20 cellular contexts compared by ENCODE assay signal in the genomic region with DNA sequence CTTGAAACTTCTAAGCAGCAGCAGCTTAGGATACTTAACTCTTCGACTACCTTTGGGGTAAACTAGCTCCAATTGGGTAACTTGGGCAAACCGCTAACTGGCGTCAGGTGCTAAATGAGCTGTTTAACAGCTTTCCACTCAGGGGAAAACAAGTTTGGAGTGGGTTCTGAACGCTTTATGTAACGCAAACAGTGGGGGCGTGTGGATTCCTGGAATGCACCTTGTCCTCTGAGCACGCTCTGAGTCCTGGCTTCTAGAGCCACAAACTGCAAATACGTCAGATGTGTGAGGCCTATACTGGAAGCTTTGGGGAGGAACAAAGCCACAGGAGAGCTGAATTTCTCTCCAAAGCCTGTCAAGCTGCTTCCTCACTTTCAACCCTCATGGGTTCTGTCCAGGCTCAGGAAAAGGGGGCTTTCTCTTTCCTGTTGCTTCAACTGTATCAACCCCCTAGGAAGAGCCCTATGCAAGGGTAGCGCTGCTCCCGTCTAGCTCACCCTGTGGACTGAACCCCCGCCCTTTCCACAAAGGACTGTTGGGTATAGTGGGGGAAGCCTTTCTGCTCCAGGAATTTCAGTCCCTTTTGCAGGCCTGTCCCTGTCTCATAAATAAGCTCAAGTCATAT. TPM values are rescaled to one million over a fixed set of nuclear protein-coding genes. Genes with fewer than 3 reads are reported as not detected.
A peak's percentile ranks its signal among the peaks of the same experiment; 100 is the strongest.
DNase-seq lines count a peak whose midpoint lies in the region; ATAC-seq and TF ChIP-seq lines count a peak whose summit lies in the region.
"Had no signal": no experiment of that assay in that cellular context is flagged by ENCODE, and none has a peak within 500 bp of the region (broad histone marks: within the 10 kb centered on the region; RNA-seq: fewer than 3 reads in every experiment).

No MANE protein-coding gene starts in this region.

- no peaks in the 10 kb centered on the region for H3K27me3 Mint-ChIP-seq in activated CD8-positive, alpha-beta T cell treated with anti-CD3 and anti-CD28 coated beads, Interleukin-2, amount 10 ng/mL, durations not matched to agents 7 days and 5 days (ENCODE audit: low read depth)
- peaks cover 17% of the 10 kb centered on the region for H3K27me3 Mint-ChIP-seq in endothelial cell (ENCODE audit: unreplicated experiment)
- H3K27me3 Mint-ChIP-seq: activated CD8-positive, alpha-beta T cell treated with anti-CD3 and anti-CD28 coated beads for 36 hours; stimulated activated naive CD8-positive, alpha-beta T cell treated with anti-CD3 and anti-CD28 coated beads, Interleukin-15, Interleukin-2, amounts not matched to agents 100 ng/mL and 50 ng/mL, for 24 hours had no signal

- peaks cover 58% of the 10 kb centered on the region for H3K4me1 Mint-ChIP-seq in activated CD8-positive, alpha-beta T cell treated with anti-CD3 and anti-CD28 coated beads, Interleukin-2, amount 10 ng/mL, durations not matched to agents 7 days and 5 days (ENCODE audit: low read depth)
- peaks cover 33% of the 10 kb centered on the region for H3K4me1 Mint-ChIP-seq in endothelial cell (ENCODE audit: unreplicated experiment)

- H3K4me2 ChIP-seq in BLaER1 treated with 17β-estradiol and CSF1 and Interleukin-3, amounts not matched to agents 10 nM and 100 nM: peak overlapping the region; percentile 24 to 98 (median 92)
- H3K4me2 ChIP-seq in neuronal stem cell (ENCODE audit: insufficient read depth, low read length, poor library complexity, severe bottlenecking): no peak overlapping the region

- H3K4ac ChIP-seq in neuronal stem cell (ENCODE audit: low read length): no peak overlapping the region

- H3K27ac Mint-ChIP-seq in activated CD8-positive, alpha-beta T cell treated with anti-CD3 and anti-CD28 coated beads, Interleukin-2, amount 10 ng/mL, durations not matched to agents 7 days and 5 days: no peak overlapping the region
- no peak overlapping the region for H3K27ac Mint-ChIP-seq in endothelial cell (ENCODE audit: unreplicated experiment)
- H3K27ac Mint-ChIP-seq: activated CD8-positive, alpha-beta T cell treated with anti-CD3 and anti-CD28 coated beads for 36 hours; stimulated activated naive CD8-positive, alpha-beta T cell treated with anti-CD3 and anti-CD28 coated beads, Interleukin-15, Interleukin-2, amounts not matched to agents 100 ng/mL and 50 ng/mL, for 24 hours had no signal

- H3K4me3 Mint-ChIP-seq in activated CD8-positive, alpha-beta T cell treated with anti-CD3 and anti-CD28 coated beads, Interleukin-2, amount 10 ng/mL, durations not matched to agents 7 days and 5 days: no peak overlapping the region
- H3K4me3 Mint-ChIP-seq in endothelial cell (ENCODE audit: unreplicated experiment): no peak overlapping the region
- H3K4me3 Mint-ChIP-seq: activated CD8-positive, alpha-beta T cell treated with anti-CD3 and anti-CD28 coated beads for 36 hours; CD14-positive monocyte; stimulated activated naive CD8-positive, alpha-beta T cell treated with anti-CD3 and anti-CD28 coated beads, Interleukin-15, Interleukin-2, amounts not matched to agents 100 ng/mL and 50 ng/mL, for 24 hours had no signal

- no CpG with 5 or more reads among the region's 11 CpGs for WGBS in neuronal stem cell (ENCODE audit: extremely low coverage in 2 of 2, insufficient read length in 2 of 2, insufficient replicate concordance in 1 of 2), 2 donors

- peak overlapping the region in 7 of 11 experiments; percentile 7 to 49 (median 39); a peak in 13 of 22 replicates for H3K27ac ChIP-seq in BLaER1 treated with 17β-estradiol and CSF1 and Interleukin-3, amounts not matched to agents 10 nM and 100 nM
- H3K27ac ChIP-seq in neuronal stem cell (replicated peaks; ENCODE audit: low read length): no peak overlapping the region

- H2BK5ac ChIP-seq in neuronal stem cell (ENCODE audit: low read length): no peak overlapping the region

- peak overlapping the region; percentile 62 for H2AFZ ChIP-seq in neuronal stem cell (ENCODE audit: low read length)

- peaks cover 0 to 9% (median 2%) of the 10 kb centered on the region in 11 experiments; a peak in 12 of 22 replicates for H3K9me3 ChIP-seq in BLaER1 treated with 17β-estradiol and CSF1 and Interleukin-3, amounts not matched to agents 10 nM and 100 nM (replicated peaks in 1 of 11)
- no peaks in the 10 kb centered on the region for H3K9me3 ChIP-seq in neuronal stem cell (replicated peaks in 1 of 2; ENCODE audit: control insufficient read depth in 2 of 2, insufficient read depth in 1 of 2, low read depth in 1 of 2, low read length in 2 of 2)
- H3K9me3 ChIP-seq: HAP-1 had no signal

- H3K36me3 ChIP-seq in BLaER1 treated with 17β-estradiol and CSF1 and Interleukin-3, amounts not matched to agents 10 nM and 100 nM: no peaks in the 10 kb centered on the region
- no peaks in the 10 kb centered on the region for H3K36me3 ChIP-seq in neuronal stem cell (replicated peaks in 1 of 2; ENCODE audit: control insufficient read depth in 2 of 2, insufficient read depth in 2 of 2, low read length in 2 of 2)

- H3K4me3 ChIP-seq in BLaER1 treated with 17β-estradiol and CSF1 and Interleukin-3, amounts not matched to agents 10 nM and 100 nM: no peak overlapping the region
- H3K4me3 ChIP-seq in Jurkat, Clone E6-1 (ENCODE audit: low read length): peak overlapping the region; percentile 25
- no peak overlapping the region for H3K4me3 ChIP-seq in neuronal stem cell (ENCODE audit: low read length in 2 of 2)
- H3K4me3 ChIP-seq: HAP-1 had no signal

- H3K27me3 ChIP-seq in BLaER1 treated with 17β-estradiol and CSF1 and Interleukin-3, amounts not matched to agents 10 nM and 100 nM: no peaks in the 10 kb centered on the region
- no peaks in the 10 kb centered on the region for H3K27me3 ChIP-seq in neuronal stem cell (ENCODE audit: control insufficient read depth in 3 of 3, insufficient read depth in 3 of 3, low read depth in 1 of 3, low read length in 3 of 3)

- H4K91ac ChIP-seq in neuronal stem cell (ENCODE audit: low read depth, low read length, poor library complexity): no peak overlapping the region

- ATAC-seq in activated CD8-positive, alpha-beta T cell treated with anti-CD3 and anti-CD28 coated beads, Interleukin-2, amount 10 ng/mL, durations not matched to agents 7 days and 5 days: no peak
- ATAC-seq in GM21367 (IDR thresholded peaks at IDR 0.05; ENCODE audit: unreplicated experiment): no peak
- ATAC-seq: activated CD8-positive, alpha-beta T cell treated with anti-CD3 and anti-CD28 coated beads for 36 hours had no signal

- POLR2A ChIA-PET in activated CD8-positive, alpha-beta T cell treated with anti-CD3 and anti-CD28 coated beads, Interleukin-2, amount 10 ng/mL, durations not matched to agents 7 days and 5 days (lab: Charles Lee): interaction anchor here (1.1 to 1.3 kb wide), 2 partner anchors 9 to 12 kb away, joined by 3 read pairs; no protein-coding TSS in a partner anchor

- no peak overlapping the region for H2BK120ac ChIP-seq in neuronal stem cell (ENCODE audit: low read depth, low read length)

- H4K8ac ChIP-seq in neuronal stem cell (ENCODE audit: low read depth, low read length): no peak overlapping the region

- H3K9ac ChIP-seq in BLaER1 treated with 17β-estradiol and CSF1 and Interleukin-3, amounts not matched to agents 10 nM and 100 nM: peak overlapping the region in 7 of 11 experiments; percentile 11 to 37 (median 24); a peak in 8 of 22 replicates
- no peak overlapping the region for H3K9ac ChIP-seq in neuronal stem cell (ENCODE audit: low read depth, low read length, poor library complexity)

- peaks cover 61 to 85% (median 81%) of the 10 kb centered on the region in 10 experiments for H3K4me1 ChIP-seq in BLaER1 treated with 17β-estradiol and CSF1 and Interleukin-3, amounts not matched to agents 10 nM and 100 nM
- peaks cover 15 to 19% of the 10 kb centered on the region in 2 donors for H3K4me1 ChIP-seq in neuronal stem cell (ENCODE audit: control insufficient read depth in 2 of 2, insufficient read depth in 1 of 2, low read depth in 1 of 2, low read length in 2 of 2)

- no peak overlapping the region for H3K14ac ChIP-seq in neuronal stem cell (ENCODE audit: low read length)

- H2BK12ac ChIP-seq in neuronal stem cell (ENCODE audit: low read length): no peak overlapping the region

- TF ChIP-seq CTCF in endothelial cell (IDR thresholded peaks at IDR 0.05; ENCODE audit: unreplicated experiment): no peak

- no peaks in the 10 kb centered on the region for H3K9me3 Mint-ChIP-seq in activated CD8-positive, alpha-beta T cell treated with anti-CD3 and anti-CD28 coated beads, Interleukin-2, amount 10 ng/mL, durations not matched to agents 7 days and 5 days (ENCODE audit: insufficient read depth)
- no peaks in the 10 kb centered on the region for H3K9me3 Mint-ChIP-seq in endothelial cell (ENCODE audit: unreplicated experiment)
- H3K9me3 Mint-ChIP-seq: activated CD8-positive, alpha-beta T cell treated with anti-CD3 and anti-CD28 coated beads for 36 hours; CD14-positive monocyte; IgD-negative memory B cell; stimulated activated naive CD8-positive, alpha-beta T cell treated with anti-CD3 and anti-CD28 coated beads, Interleukin-15, Interleukin-2, amounts not matched to agents 100 ng/mL and 50 ng/mL, for 24 hours had no signal

- H2AK5ac ChIP-seq in neuronal stem cell (ENCODE audit: low read depth, low read length): no peak overlapping the region

- no peaks in the 10 kb centered on the region for H3K79me1 ChIP-seq in neuronal stem cell (ENCODE audit: low read depth, low read length)

- H4K20me1 ChIP-seq in BLaER1 treated with 17β-estradiol and CSF1 and Interleukin-3, amounts not matched to agents 10 nM and 100 nM: peaks cover 0 to 3% (median 2%) of the 10 kb centered on the region in 11 experiments; a peak in 15 of 22 replicates

- peaks cover 4% of the 10 kb centered on the region for H3K36me3 Mint-ChIP-seq in activated CD8-positive, alpha-beta T cell treated with anti-CD3 and anti-CD28 coated beads, Interleukin-2, amount 10 ng/mL, durations not matched to agents 7 days and 5 days (ENCODE audit: low read depth)
- peaks cover 12% of the 10 kb centered on the region for H3K36me3 Mint-ChIP-seq in endothelial cell (ENCODE audit: low read depth, unreplicated experiment)
- H3K36me3 Mint-ChIP-seq: CD14-positive monocyte had no signal

- CTCF ChIA-PET in activated CD8-positive, alpha-beta T cell treated with anti-CD3 and anti-CD28 coated beads, Interleukin-2, amount 10 ng/mL, durations not matched to agents 7 days and 5 days (lab: Charles Lee): interaction anchor here (0.9 to 7.4 kb wide), 6 partner anchors 12 to 418 kb away, joined by 3 to 52 read pairs (median 3); a partner anchor contains a TSS

- H3K23ac ChIP-seq in neuronal stem cell (ENCODE audit: low read depth, low read length, poor library complexity): no peak overlapping the region

- no peak overlapping the region for H3K18ac ChIP-seq in neuronal stem cell (ENCODE audit: low read length)

- H2BK15ac ChIP-seq in neuronal stem cell (ENCODE audit: low read length): peak overlapping the region; percentile 26

- DNase-seq in Jurkat, Clone E6-1 (ENCODE audit: low read depth, low spot score): peak; percentile 77
- DNase-seq in left kidney (ENCODE audit: low read depth, low spot score) (peak; percentile 75), neuronal stem cell (ENCODE audit: low spot score) (no peak), endothelial cell (ENCODE audit: low spot score) (no peak)
- no peak for DNase-seq in activated CD8-positive, alpha-beta T cell treated with anti-CD3 and anti-CD28 coated beads, Interleukin-2, amount 10 ng/mL, durations not matched to agents 7 days and 5 days
- DNase-seq: activated CD4-positive, CD25-positive, alpha-beta regulatory T cell; activated CD8-positive, alpha-beta T cell treated with anti-CD3 and anti-CD28 coated beads for 36 hours; activated gamma-delta T cell treated with Interleukin-2 at 50 U/mL for 16 hours; aorta; dermis blood vessel endothelial cell; head of caudate nucleus; left colon; NCI-H1436 treated with DMSO at 0.1 percent for 48 hours; stimulated activated CD4-positive, alpha-beta T cell treated with anti-CD3 and anti-CD28 coated beads, Interleukin-4, amount 100 ng/mL, for 24 hours had no signal

RNA-seq across cellular contexts. Expression of a gene that starts 4.5 kb away (rescaled TPM):
- polyA plus RNA-seq in Jurkat, Clone E6-1 (2012; ENCODE audit: insufficient read depth, insufficient read length): 488 TPM
- 78.8 TPM for polyA plus RNA-seq in neuronal stem cell (2013, experiment 1 of 2)
- 78.7 TPM for polyA plus RNA-seq in neuronal stem cell (2013, experiment 2 of 2)
- total RNA-seq in activated CD8-positive, alpha-beta T cell treated with anti-CD3 and anti-CD28 coated beads, Interleukin-2, amount 10 ng/mL, durations not matched to agents 7 days and 5 days: 100 to 1,000 TPM; 516 to 550 TPM
- 501 TPM for total RNA-seq in endothelial cell (ENCODE audit: unreplicated experiment)

Comparison
In these comparisons a context has a peak if more than half of its experiments do, and no peak if none do; other contexts are left out.
1. DNase-seq: peak in Jurkat, Clone E6-1 (single experiment) and left kidney (single experiment); none in neuronal stem cell (single experiment), activated CD8-positive, alpha-beta T cell treated with anti-CD3 and anti-CD28 coated beads, Interleukin-2, amount 10 ng/mL, durations not matched to agents 7 days and 5 days (single experiment) and endothelial cell (single experiment).